In the genomic region with DNA sequence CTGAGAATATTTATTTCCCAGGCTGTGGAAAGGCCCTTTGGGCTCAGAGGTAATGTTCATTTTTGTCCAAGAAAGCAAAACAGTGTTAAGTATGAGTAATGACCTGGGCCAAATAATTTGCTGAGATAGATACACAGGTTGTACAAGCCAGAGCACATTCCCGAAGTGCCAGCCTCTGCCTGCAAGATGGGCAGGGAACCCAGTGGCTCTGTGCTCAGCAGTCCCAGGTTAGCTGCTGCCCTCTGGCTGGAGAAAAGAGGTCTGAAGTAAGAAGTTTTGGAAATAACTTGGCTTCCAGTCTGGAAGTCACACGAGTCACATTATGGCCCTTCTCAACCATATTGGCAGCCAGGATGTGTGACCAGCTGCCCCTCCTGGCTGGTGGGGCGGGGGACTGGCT, we compare ENCODE assay signal across 8 cellular contexts. TPM values are rescaled to one million over a fixed set of nuclear protein-coding genes. Genes with fewer than 3 reads are reported as not detected.
DNase-seq lines count a peak whose midpoint lies in the region; ATAC-seq and TF ChIP-seq lines count a peak whose summit lies in the region.

No MANE protein-coding gene starts in this region.

- no peaks in the 10 kb centered on the region for H3K36me3 Mint-ChIP-seq in activated CD4-positive, alpha-beta memory T cell treated with anti-CD3 and anti-CD28 coated beads, Interleukin-2, amount 10 ng/mL, durations not matched to agents 7 days and 5 days (ENCODE audit: low read depth)

- WGBS in body of pancreas, 2 donors, result 13 to 21% methylated on average over 3 of the region's 3 CpGs
- 26% methylated on average over 3 of the region's 3 CpGs for WGBS in suprapubic skin

- TF ChIP-seq CTCF in body of pancreas (IDR thresholded peaks at IDR 0.05) (peak; percentile 32 to 95 (median 85)), suprapubic skin (IDR thresholded peaks at IDR 0.05) (peak; percentile 28 to 40)

- H3K27me3 Mint-ChIP-seq in activated CD4-positive, alpha-beta memory T cell treated with anti-CD3 and anti-CD28 coated beads, Interleukin-2, amount 10 ng/mL, durations not matched to agents 7 days and 5 days, result peaks cover 2% of the 10 kb centered on the region

- H3K9me3 Mint-ChIP-seq in activated CD4-positive, alpha-beta memory T cell treated with anti-CD3 and anti-CD28 coated beads, Interleukin-2, amount 10 ng/mL, durations not matched to agents 7 days and 5 days, result no peaks in the 10 kb centered on the region

- TF ChIP-seq POLR2A in body of pancreas (IDR thresholded peaks at IDR 0.05) (no peak), suprapubic skin (IDR thresholded peaks at IDR 0.05) (no peak)

- H3K27ac ChIP-seq in body of pancreas (peak overlapping the region; percentile 56 to 80 (median 76)), suprapubic skin (peak overlapping the region; percentile 43)

- intact Hi-C loops in body of pancreas (cut with DNase I), result no loop called here

- ATAC-seq in body of pancreas, result peak; percentile 79
- ATAC-seq in HG02763 (IDR thresholded peaks at IDR 0.05; ENCODE audit: unreplicated experiment), result no peak
- no peak for ATAC-seq in GM19397 (IDR thresholded peaks at IDR 0.05; ENCODE audit: unreplicated experiment)

- H3K27ac Mint-ChIP-seq in activated CD4-positive, alpha-beta memory T cell treated with anti-CD3 and anti-CD28 coated beads, Interleukin-2, amount 10 ng/mL, durations not matched to agents 7 days and 5 days, result no peak overlapping the region

- H3K4me3 ChIP-seq in body of pancreas, result no peak overlapping the region
- no peak overlapping the region for H3K4me3 ChIP-seq in suprapubic skin

- H3K36me3 ChIP-seq in body of pancreas (replicated peaks in 1 of 2; ENCODE audit: insufficient read depth in 1 of 2, low read depth in 2 of 2) (no peaks in the 10 kb centered on the region), suprapubic skin (no peaks in the 10 kb centered on the region)

- POLR2A ChIA-PET in activated CD4-positive, alpha-beta memory T cell treated with anti-CD3 and anti-CD28 coated beads, Interleukin-2, amount 10 ng/mL, durations not matched to agents 7 days and 5 days (lab: Charles Lee), result no interaction called here

- CTCF ChIA-PET in activated CD4-positive, alpha-beta memory T cell treated with anti-CD3 and anti-CD28 coated beads, Interleukin-2, amount 10 ng/mL, durations not matched to agents 7 days and 5 days (lab: Charles Lee), result no interaction called here

- no peaks in the 10 kb centered on the region for H3K9me3 ChIP-seq in body of pancreas
- no peaks in the 10 kb centered on the region for H3K9me3 ChIP-seq in suprapubic skin

- TF ChIP-seq EP300 in suprapubic skin (IDR thresholded peaks at IDR 0.05), result no peak

- no peaks in the 10 kb centered on the region for H3K4me1 Mint-ChIP-seq in activated CD4-positive, alpha-beta memory T cell treated with anti-CD3 and anti-CD28 coated beads, Interleukin-2, amount 10 ng/mL, durations not matched to agents 7 days and 5 days

- no peak overlapping the region for H3K4me3 Mint-ChIP-seq in activated CD4-positive, alpha-beta memory T cell treated with anti-CD3 and anti-CD28 coated beads, Interleukin-2, amount 10 ng/mL, durations not matched to agents 7 days and 5 days

- H3K4me1 ChIP-seq in body of pancreas (peaks cover 76% of the 10 kb centered on the region), suprapubic skin (peaks cover 27% of the 10 kb centered on the region)

- DNase-seq in HT1080 (ENCODE audit: low read depth) (peak; percentile 61), body of pancreas (peak; percentile 80 to 90 (median 86)), iris pigment epithelial cell (ENCODE audit: low read depth) (peak; percentile 10), suprapubic skin (ENCODE audit: low spot score in 2 of 2) (no peak)
- DNase-seq in activated CD4-positive, alpha-beta memory T cell treated with anti-CD3 and anti-CD28 coated beads, Interleukin-2, amount 10 ng/mL, durations not matched to agents 7 days and 5 days, result no peak
- DNase-seq in stimulated activated CD4-positive, alpha-beta T cell treated with anti-CD3 and anti-CD28 coated beads, Interleukin-2, amount 100 ng/mL, for 48 hours, result no peak

- H3K27me3 ChIP-seq in body of pancreas (no peaks in the 10 kb centered on the region), suprapubic skin (no peaks in the 10 kb centered on the region)

RNA-seq across cellular contexts. Expression of gene MYZAP, which starts 20.2 kb away (rescaled TPM):
- 1.8 and 2.1 TPM in 2 replicates for total RNA-seq in HT1080 (2014; rRNA removed; shearing (Covaris generic))
- polyA plus RNA-seq in HT1080 (2015; cell fraction: cytosol; rRNA removed), result 2.3 and 4.0 TPM in 2 replicates
- 1.8 and 2.1 TPM in 2 replicates for polyA plus RNA-seq in HT1080 (2015; cell fraction: nucleus; rRNA removed)
- total RNA-seq in body of pancreas, result 10 to 100 TPM; 10.9 to 16.3 TPM
- 10 to 100 TPM in 2 of 4 donors, 1 to 10 TPM in 2; 8.6 to 14.9 (median 11.6) TPM for total RNA-seq in suprapubic skin
- under 1 TPM in 1 of 2 experiments, not detected in 1; 0.18 TPM for total RNA-seq in activated CD4-positive, alpha-beta memory T cell treated with anti-CD3 and anti-CD28 coated beads, Interleukin-2, amount 10 ng/mL, durations not matched to agents 7 days and 5 days

Comparison
In these comparisons a context has a peak if more than half of its experiments do, and no peak if none do; other contexts are left out.
1. DNase-seq: peak in HT1080 (single experiment), body of pancreas (4 of 4) and iris pigment epithelial cell (single experiment); none in suprapubic skin (0 of 2), activated CD4-positive, alpha-beta memory T cell treated with anti-CD3 and anti-CD28 coated beads, Interleukin-2, amount 10 ng/mL, durations not matched to agents 7 days and 5 days (single experiment) and stimulated activated CD4-positive, alpha-beta T cell treated with anti-CD3 and anti-CD28 coated beads, Interleukin-2, amount 100 ng/mL, for 48 hours (0 of 2).